ENCODE assay signal across 9 cellular contexts in genomic region chrX:8879750-8880149, GRCh38.
A peak's percentile ranks its signal among the peaks of the same experiment; 100 is the strongest.
DNase-seq lines count a peak whose midpoint lies in the region; ATAC-seq and TF ChIP-seq lines count a peak whose summit lies in the region.
"Had no signal": no experiment of that assay in that cellular context is flagged by ENCODE, and none has a peak within 500 bp of the region (broad histone marks: within the 10 kb centered on the region; RNA-seq: fewer than 3 reads in every experiment).

No MANE protein-coding gene starts in this region.

- CTCF ChIA-PET in SK-N-SH (lab: Yijun Ruan, JAX): interaction anchor here (0.6 to 1.3 kb wide), 12 partner anchors 8 to 1240 kb away, joined by 3 to 5 read pairs (median 3); no protein-coding TSS in a partner anchor

- TF ChIP-seq CTCF in AG09309 (IDR thresholded peaks at IDR 0.05; ENCODE audit: control insufficient read depth, insufficient read depth, low read depth, low read length, missing control alignments) (peak; percentile 71), SK-N-SH (IDR thresholded peaks at IDR 0.05) (peak; percentile 65), colonic mucosa (IDR thresholded peaks at IDR 0.05) (peak; percentile 44), spleen (IDR thresholded peaks at IDR 0.05 in 8 of 11, conservative IDR thresholded peaks at IDR 0.05 in 3 of 11) (peak in 8 of 11 experiments; percentile 20 to 61 (median 51))

- ATAC-seq in GM19351 (IDR thresholded peaks at IDR 0.05; ENCODE audit: unreplicated experiment): peak; percentile 79
- no peak for ATAC-seq in HG02571 (IDR thresholded peaks at IDR 0.05; ENCODE audit: unreplicated experiment)
- ATAC-seq in HG03280 (IDR thresholded peaks at IDR 0.05; ENCODE audit: unreplicated experiment): no peak

- H3K27ac ChIP-seq in SK-N-SH (ENCODE audit: low read depth in 2 of 2, low read length in 1 of 2) (no peak overlapping the region), colonic mucosa (no peak overlapping the region), spleen (no peak overlapping the region)

- no peaks in the 10 kb centered on the region for H3K27me3 ChIP-seq in SK-N-SH (ENCODE audit: insufficient read depth)
- H3K27me3 ChIP-seq in colonic mucosa: no peaks in the 10 kb centered on the region
- peaks cover 0 to 7% (median 0%) of the 10 kb centered on the region in 7 donors for H3K27me3 ChIP-seq in spleen (replicated peaks in 1 of 7)

- H3K4me1 ChIP-seq in SK-N-SH (ENCODE audit: control insufficient read depth in 1 of 2, insufficient read depth in 2 of 2, low read depth in 1 of 2, low read length in 1 of 2) (no peaks in the 10 kb centered on the region), colonic mucosa (no peaks in the 10 kb centered on the region), spleen (no peaks in the 10 kb centered on the region)
- H3K4me1 ChIP-seq: HAP-1 had no signal

- H3K4me3 ChIP-seq in AG09309 (ENCODE audit: control insufficient read depth, low read depth, low read length) (no peak overlapping the region), SK-N-SH (ENCODE audit: low read depth in 2 of 2, low read length in 1 of 2) (no peak overlapping the region), colonic mucosa (no peak overlapping the region), spleen (no peak overlapping the region)
- H3K4me3 ChIP-seq: HAP-1 had no signal

- intact Hi-C loops in colonic mucosa (cut with DNase I): no loop called here
- intact Hi-C loops in spleen (cut with DNase I; ENCODE audit: low total_unique reads): no loop called here

- H3K9ac ChIP-seq in SK-N-SH: no peak overlapping the region
- H3K9ac ChIP-seq in colonic mucosa (ENCODE audit: low read depth in 2 of 2, low read length in 2 of 2): no peak overlapping the region

- no peak for TF ChIP-seq EP300 in SK-N-SH (IDR thresholded peaks at IDR 0.05; ENCODE audit: borderline replicate concordance in 1 of 2, low read depth in 1 of 2, low read length in 1 of 2)

- no peak for TF ChIP-seq RAD21 in SK-N-SH (IDR thresholded peaks at IDR 0.05; ENCODE audit: low read length)

- POLR2A ChIA-PET in SK-N-SH (lab: Yijun Ruan, JAX): no interaction called here

- no peak overlapping the region for H2AFZ ChIP-seq in SK-N-SH (ENCODE audit: low read depth)

- no peak overlapping the region for H3K4me2 ChIP-seq in SK-N-SH

- H3F3A ChIP-seq in SK-N-SH (replicated peaks; ENCODE audit: insufficient read depth): no peaks in the 10 kb centered on the region

- 19% methylated on average over 4 of the region's 4 CpGs for WGBS in SK-N-SH (ENCODE audit: low lambda C conversion rate)
- 45 to 78% (median 65%) methylated on average over 4 of the region's 4 CpGs for WGBS in spleen, 5 donors

- H3K9me2 ChIP-seq in SK-N-SH: no peaks in the 10 kb centered on the region

- no peak for DNase-seq in AG09309 (ENCODE audit: low read depth)
- peak; percentile 33 for DNase-seq in SK-N-SH
- DNase-seq in colonic mucosa: peak; percentile 40
- no peak for DNase-seq in spleen
- no peak for DNase-seq in NCI-H446 (lab: John Stamatoyannopoulos, UW)

- no peaks in the 10 kb centered on the region for H3K79me2 ChIP-seq in SK-N-SH (ENCODE audit: insufficient read depth)

- H3K9me3 ChIP-seq in SK-N-SH (no peaks in the 10 kb centered on the region), colonic mucosa (no peaks in the 10 kb centered on the region), spleen (no peaks in the 10 kb centered on the region)
- H3K9me3 ChIP-seq: HAP-1 had no signal

- no peaks in the 10 kb centered on the region for H3K36me3 ChIP-seq in SK-N-SH (replicated peaks in 1 of 2; ENCODE audit: control insufficient read depth in 1 of 2, insufficient read depth in 2 of 2, low read length in 1 of 2)
- H3K36me3 ChIP-seq in colonic mucosa: no peaks in the 10 kb centered on the region
- H3K36me3 ChIP-seq in spleen: no peaks in the 10 kb centered on the region
- H3K36me3 ChIP-seq: HAP-1 had no signal

- TF ChIP-seq POLR2A in spleen (IDR thresholded peaks at IDR 0.05): no peak

- H4K20me1 ChIP-seq in SK-N-SH (ENCODE audit: insufficient read depth): no peaks in the 10 kb centered on the region

TF ChIP-seq in SK-N-SH, 30 proteins besides CTCF, POLR2A, EP300 and RAD21:
- peak; percentile 22; the same call in 1 of the 2 replicates for TF ChIP-seq SMC3 (IDR thresholded peaks at IDR 0.05; ENCODE audit: low read depth, low read length)
- TF ChIP-seq POLR2AphosphoS5 (IDR thresholded peaks at IDR 0.05; ENCODE audit: low read depth, low read length): no peak
TF ChIP-seq in SK-N-SH: peak in this region for 1.

Comparison
In these comparisons a context has a peak if more than half of its experiments do, and no peak if none do; other contexts are left out.
1. DNase-seq: peak in SK-N-SH (single experiment) and colonic mucosa (single experiment); none in AG09309 (single experiment), spleen (single experiment) and NCI-H446 (0 of 2).
2. Peak in every context shown above with its lines, with median percentiles within 50 percentile points of each other: CTCF ChIP-seq.